In the genomic region with DNA sequence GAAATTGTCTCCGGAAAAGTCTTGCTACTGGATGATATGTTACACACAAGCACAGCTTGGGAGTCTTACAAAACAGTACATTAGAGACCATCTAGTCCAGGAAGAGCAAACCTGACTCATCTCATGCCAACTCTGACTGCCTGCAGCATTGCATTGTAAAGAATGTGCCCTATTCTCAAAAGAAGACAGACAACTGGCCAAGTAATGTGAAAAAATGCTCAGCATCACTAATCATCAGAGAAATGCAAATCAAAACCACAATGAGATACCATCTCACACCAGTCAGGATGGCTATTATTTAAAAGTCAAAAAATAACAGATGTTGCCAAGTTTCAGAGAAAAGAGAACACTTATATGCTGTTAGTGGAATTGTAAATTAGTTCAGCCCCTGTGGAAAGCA, we compare ENCODE assay signal across 13 cellular contexts. TPM values are rescaled to one million over a fixed set of nuclear protein-coding genes. Genes with fewer than 3 reads are reported as not detected.
DNase-seq lines count a peak whose midpoint lies in the region; ATAC-seq, FAIRE-seq and TF ChIP-seq lines count a peak whose summit lies in the region.
"Had no signal": no experiment of that assay in that cellular context is flagged by ENCODE, and none has a peak within 500 bp of the region (broad histone marks: within the 10 kb centered on the region; RNA-seq: fewer than 3 reads in every experiment).

No MANE protein-coding gene starts in this region.

- H4K5ac ChIP-seq in IMR-90 (ENCODE audit: low read depth, low read length) = no peak overlapping the region

- TF ChIP-seq RAD21 in IMR-90 (IDR thresholded peaks at IDR 0.05; ENCODE audit: low read length) = no peak

- H3K23ac ChIP-seq in IMR-90 (ENCODE audit: low read depth, low read length) = no peak overlapping the region

- in situ Hi-C loops in IMR-90 (cut with MboI; ENCODE audit: low sequenced_read_pairs) (no loop called here), GM13976 (cut with MboI; ENCODE audit: low sequenced_read_pairs, unreplicated experiment) (no loop called here)

- no peak; the same call in 1 of the 2 replicates for ATAC-seq in IMR-90 (ENCODE audit: low read depth)
- ATAC-seq in HG02588 (IDR thresholded peaks at IDR 0.05; ENCODE audit: unreplicated experiment) = no peak
- no peak for ATAC-seq in upper lobe of left lung (ENCODE audit: low FRiP score in 2 of 2)
- ATAC-seq: WTC11 had no signal

- WGBS in IMR-90 (ENCODE audit: extremely low coverage in 2 of 2, insufficient read length in 1 of 2), 2 experiments = no CpG with 5 or more reads among the region's 1 CpG
- 83 to 91% methylated on average over 1 of the region's 1 CpG for WGBS in upper lobe of left lung, 2 donors

- H3K27me3 ChIP-seq in IMR-90 (ENCODE audit: control insufficient read depth, insufficient read depth, low read length) (peaks cover 4% of the 10 kb centered on the region; the same call in 1 of the 2 replicates), keratinocyte (ENCODE audit: control insufficient read depth, extremely low read depth, insufficient read depth, low read length) (no peaks in the 10 kb centered on the region), upper lobe of left lung (no peaks in the 10 kb centered on the region)
- H3K27me3 ChIP-seq: colonic mucosa had no signal

- H3K4ac ChIP-seq in IMR-90 (ENCODE audit: low read depth, low read length) = no peak overlapping the region

- no peaks in the 10 kb centered on the region for H3K79me2 ChIP-seq in keratinocyte (ENCODE audit: control insufficient read depth, insufficient read depth, low read length)

- H3K4me1 ChIP-seq in IMR-90 (ENCODE audit: control insufficient read depth, insufficient read depth, low read length) = no peaks in the 10 kb centered on the region
- H3K4me1 ChIP-seq in keratinocyte (ENCODE audit: control insufficient read depth, extremely low read depth, insufficient read depth, low read length) = peaks cover 13% of the 10 kb centered on the region
- H3K4me1 ChIP-seq in upper lobe of left lung = no peaks in the 10 kb centered on the region
- H3K4me1 ChIP-seq: colonic mucosa had no signal

- DNase-seq in AG10803 (ENCODE audit: low read depth) = peak; percentile 95
- peak; percentile 29 for DNase-seq in IMR-90
- peak; percentile 91 for DNase-seq in astrocyte of the hippocampus (ENCODE audit: low read depth, low spot score)
- DNase-seq in keratinocyte (ENCODE audit: low read depth, low spot score) = peak; percentile 79
- no peak for DNase-seq in NCI-H526 (lab: John Stamatoyannopoulos, UW)
- DNase-seq in GM13976 (ENCODE audit: low spot score) = no peak
- no peak for DNase-seq in upper lobe of left lung
- DNase-seq: activated CD8-positive, alpha-beta memory T cell treated with anti-CD3 and anti-CD28 coated beads, Interleukin-2, amount 50 U/mL, for 48 hours; colonic mucosa; posterior cingulate gyrus had no signal

- no peaks in the 10 kb centered on the region for H4K20me1 ChIP-seq in IMR-90 (ENCODE audit: insufficient read depth, low read length)
- H4K20me1 ChIP-seq in keratinocyte (ENCODE audit: control insufficient read depth, extremely low read depth, insufficient read depth, low read length) = no peaks in the 10 kb centered on the region

- H2BK20ac ChIP-seq in IMR-90 (ENCODE audit: low read depth, low read length) = no peak overlapping the region

- H2BK5ac ChIP-seq in IMR-90 (ENCODE audit: low read depth, low read length, poor library complexity, severe bottlenecking) = no peak overlapping the region

- H3K9me1 ChIP-seq in IMR-90 (ENCODE audit: insufficient read depth, low read length) (no peaks in the 10 kb centered on the region), keratinocyte (ENCODE audit: control insufficient read depth, extremely low read depth, insufficient read depth, low read length) (no peaks in the 10 kb centered on the region)

- H2BK120ac ChIP-seq in IMR-90 (ENCODE audit: low read depth, low read length) = no peak overlapping the region

- FAIRE-seq in keratinocyte (lab: Jason Lieb, UNC) = peak; percentile 98
- FAIRE-seq: frontal cortex had no signal

- TF ChIP-seq CTCF in AG10803 (conservative IDR thresholded peaks at IDR 0.05; ENCODE audit: low read length) = no peak
- TF ChIP-seq CTCF in IMR-90 (conservative IDR thresholded peaks at IDR 0.05; ENCODE audit: low read depth, low read length) = no peak
- no peak for TF ChIP-seq CTCF in keratinocyte (optimal IDR thresholded peaks at IDR 0.05 in 1 of 3, IDR thresholded peaks at IDR 0.05 in 1 of 3, conservative IDR thresholded peaks at IDR 0.05 in 1 of 3; ENCODE audit: extremely low read depth in 1 of 3, insufficient read depth in 2 of 3, low read length in 3 of 3)
- TF ChIP-seq CTCF in GM13976 (IDR thresholded peaks at IDR 0.05; ENCODE audit: borderline replicate concordance, control extremely low read depth, extremely low read depth, insufficient read depth, missing control alignments) = no peak
- TF ChIP-seq CTCF in upper lobe of left lung (IDR thresholded peaks at IDR 0.05) = no peak

- POLR2A ChIA-PET in IMR-90 (lab: Charles Lee; ENCODE audit: unreplicated experiment) = no interaction called here

- CTCF ChIA-PET in IMR-90 (lab: Yijun Ruan, JAX) = interaction anchor here (2.3 kb wide), 1 partner anchor 14 kb away, joined by 8 read pairs; no protein-coding TSS in a partner anchor

- H3K79me1 ChIP-seq in IMR-90 (ENCODE audit: low read depth in 1 of 2, low read length in 2 of 2) = no peaks in the 10 kb centered on the region

- H2AFZ ChIP-seq in IMR-90 (replicated peaks; ENCODE audit: low read length, poor library complexity) = no peak overlapping the region
- H2AFZ ChIP-seq in keratinocyte (ENCODE audit: control insufficient read depth, low read length) = peak overlapping the region; percentile 38

- no peak overlapping the region for H3K14ac ChIP-seq in IMR-90 (replicated peaks; ENCODE audit: low read depth, low read length)

- H3K4me2 ChIP-seq in IMR-90 (ENCODE audit: low read depth, low read length) (no peak overlapping the region), keratinocyte (ENCODE audit: control insufficient read depth, extremely low read depth, insufficient read depth, low read depth, low read length) (peak overlapping the region; percentile 61)

- no peak overlapping the region for H4K8ac ChIP-seq in IMR-90 (ENCODE audit: low read depth in 2 of 2, low read length in 2 of 2)

- no peaks in the 10 kb centered on the region for H3K36me3 ChIP-seq in IMR-90 (ENCODE audit: control insufficient read depth, insufficient read depth, low read length)
- no peaks in the 10 kb centered on the region for H3K36me3 ChIP-seq in keratinocyte (ENCODE audit: control insufficient read depth in 2 of 2, extremely low read depth in 1 of 2, insufficient read depth in 2 of 2, low read length in 2 of 2)
- H3K36me3 ChIP-seq in upper lobe of left lung = no peaks in the 10 kb centered on the region
- H3K36me3 ChIP-seq: colonic mucosa had no signal

- no peak overlapping the region for H2AK9ac ChIP-seq in IMR-90 (replicated peaks; ENCODE audit: low read depth, low read length, poor library complexity)

- TF ChIP-seq POLR2A in IMR-90 (IDR thresholded peaks at IDR 0.05; ENCODE audit: low read depth, low read length) (no peak), upper lobe of left lung (IDR thresholded peaks at IDR 0.05) (no peak)

- BruUV-seq in IMR-90 (replicated peaks; lab: Mats Ljungman, UMichigan) = no TSS peak

- H2AK5ac ChIP-seq in IMR-90 (ENCODE audit: low read depth, low read length) = no peak overlapping the region

- intact Hi-C loops in IMR-90 (cut with micrococcal nuclease) = no loop called here

- H3K18ac ChIP-seq in IMR-90 (ENCODE audit: low read depth, low read length) = no peak overlapping the region

- H4K91ac ChIP-seq in IMR-90 (ENCODE audit: insufficient read depth, low read depth, low read length) = no peak overlapping the region

- no peak for TF ChIP-seq EP300 in upper lobe of left lung (IDR thresholded peaks at IDR 0.05)

- H3K9ac ChIP-seq in IMR-90 (ENCODE audit: low read depth, low read length) (no peak overlapping the region), keratinocyte (ENCODE audit: control insufficient read depth, extremely low read depth, insufficient read depth, low read length) (no peak overlapping the region)

- H2BK15ac ChIP-seq in IMR-90 (ENCODE audit: low read depth, low read length) = no peak overlapping the region

- H3K27ac ChIP-seq in IMR-90 (ENCODE audit: insufficient read depth, low read length) (no peak overlapping the region), keratinocyte (ENCODE audit: control insufficient read depth, insufficient read depth, low read length) (peak overlapping the region; percentile 19), upper lobe of left lung (no peak overlapping the region)
- H3K27ac ChIP-seq: colonic mucosa had no signal

- H3K56ac ChIP-seq in IMR-90 (ENCODE audit: extremely low read depth, insufficient read depth, low read length) = no peak overlapping the region

- H3K4me3 ChIP-seq in AG10803 (ENCODE audit: low read length) (no peak overlapping the region), IMR-90 (ENCODE audit: insufficient read depth, low read depth, low read length) (no peak overlapping the region), keratinocyte (ENCODE audit: control insufficient read depth in 2 of 3, extremely low read depth in 1 of 3, insufficient read depth in 2 of 3, low read depth in 1 of 3, low read length in 3 of 3) (no peak overlapping the region), upper lobe of left lung (no peak overlapping the region)
- H3K4me3 ChIP-seq: colonic mucosa had no signal

- H3K9me3 ChIP-seq in IMR-90 (ENCODE audit: control insufficient read depth, insufficient read depth, low read length) (no peaks in the 10 kb centered on the region), keratinocyte (ENCODE audit: control insufficient read depth, low read depth, low read length) (no peaks in the 10 kb centered on the region), upper lobe of left lung (no peaks in the 10 kb centered on the region)
- H3K9me3 ChIP-seq: colonic mucosa had no signal

- dilution Hi-C loops in IMR-90 (cut with HindIII; ENCODE audit: low sequenced_read_pairs, unreplicated experiment) (no loop called here), keratinocyte (cut with MboI; ENCODE audit: extremely low pct_ligation_motif_present, low sequenced_read_pairs) (no loop called here)

TF ChIP-seq in IMR-90, 13 proteins besides CTCF, POLR2A, EP300 and RAD21 (continues in another document):
- TF ChIP-seq BHLHE40 (IDR thresholded peaks at IDR 0.05; ENCODE audit: low read depth, low read length) = no peak

RNA-seq across cellular contexts. Expression of a gene that starts 42.7 kb away (rescaled TPM):
- 53.1 and 60.5 TPM in 2 replicates for total RNA-seq in IMR-90 (2012; rRNA removed)
- 156 and 167 TPM in 2 replicates for polyA plus RNA-seq in IMR-90 (2012; rRNA removed)
- 77.9 and 161 TPM in 2 replicates for polyA plus RNA-seq in IMR-90 (2012; cell fraction: cytosol; rRNA removed)
- 103 and 153 TPM in 2 replicates for polyA plus RNA-seq in IMR-90 (2012; cell fraction: nucleus; rRNA removed; ENCODE audit: low replicate concordance)
- 120 to 160 TPM (median 125 TPM) in 3 replicates for polyA plus RNA-seq in keratinocyte
- 24.0 TPM for polyA plus RNA-seq in keratinocyte (2011; ENCODE audit: low read depth)
- 122 and 164 TPM in 2 replicates for polyA plus RNA-seq in keratinocyte (2011; cell fraction: cytosol; rRNA removed)
- 131 TPM in 2 replicates for polyA plus RNA-seq in keratinocyte (2011; cell fraction: nucleus; rRNA removed)
- polyA plus RNA-seq in keratinocyte (2012; ENCODE audit: low replicate concordance) = 62.2 and 84.2 TPM in 2 replicates
- 91.1 to 102 TPM (median 98.5 TPM) in 3 replicates for polyA minus RNA-seq in keratinocyte
- 113 TPM for polyA minus RNA-seq in keratinocyte (2011; cell fraction: cytosol; rRNA and poly(A)+ RNA removed)
- polyA minus RNA-seq in keratinocyte (2011; cell fraction: nucleus; rRNA and poly(A)+ RNA removed) = 34.8 and 53.3 TPM in 2 replicates
- total RNA-seq in upper lobe of left lung = 10 to 100 TPM; 14.7 to 80.7 (median 59.5) TPM

Comparison
In these comparisons a context has a peak if more than half of its experiments do, and no peak if none do; other contexts are left out.
1. DNase-seq: peak in AG10803 (single experiment), IMR-90 (single experiment), astrocyte of the hippocampus (single experiment) and keratinocyte (single experiment); none in NCI-H526 (0 of 2), GM13976 (single experiment) and upper lobe of left lung (0 of 2).